In the genomic region with DNA sequence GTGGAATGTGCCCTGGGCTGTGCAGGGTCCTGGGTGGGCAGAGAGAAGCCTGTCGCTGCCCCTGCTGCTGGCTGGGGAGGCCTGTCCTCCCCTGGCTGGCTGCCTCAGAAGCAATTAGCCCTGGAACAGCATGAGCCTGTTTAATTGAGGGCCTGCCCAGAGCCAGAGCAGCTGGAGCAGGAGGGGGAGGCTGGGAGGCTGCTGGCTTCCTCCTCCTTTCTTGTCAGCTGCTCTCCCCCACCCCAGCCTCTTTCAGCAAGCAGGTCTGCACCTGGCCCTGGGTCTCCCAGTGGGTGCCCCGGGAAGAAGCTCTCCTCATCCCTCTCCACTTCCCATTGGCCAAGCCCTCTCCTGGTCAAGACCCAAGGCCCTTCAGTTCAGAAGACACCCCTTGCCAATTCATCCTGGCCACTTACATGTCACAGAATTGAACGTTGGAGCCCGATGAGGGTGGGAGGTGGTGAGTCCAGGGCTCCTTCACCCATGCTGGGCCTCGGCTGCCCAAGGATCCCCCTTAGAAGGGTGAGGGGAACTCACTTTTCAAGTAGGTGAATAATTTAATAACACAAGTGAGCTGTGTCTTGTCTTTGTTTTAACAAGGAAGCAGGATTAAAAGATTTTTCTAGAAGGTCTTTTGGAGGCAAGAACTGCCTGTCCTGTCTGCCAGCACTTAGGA, we compare ENCODE assay signal across 12 cellular contexts. TPM values are rescaled to one million over a fixed set of nuclear protein-coding genes. Genes with fewer than 3 reads are reported as not detected.
DNase-seq lines count a peak whose midpoint lies in the region; ATAC-seq, FAIRE-seq and TF ChIP-seq lines count a peak whose summit lies in the region.
"Had no signal": no experiment of that assay in that cellular context is flagged by ENCODE, and none has a peak within 500 bp of the region (broad histone marks: within the 10 kb centered on the region; RNA-seq: fewer than 3 reads in every experiment).

No MANE protein-coding gene starts in this region.

- peak overlapping the region; percentile 58 for H3K27ac Mint-ChIP-seq in stimulated activated effector memory CD8-positive, alpha-beta T cell treated with anti-CD3 and anti-CD28 coated beads, Interleukin-12 subunit alpha, Interleukin-12 subunit beta, amount 100 ng/mL, for 72 hours
- H3K27ac Mint-ChIP-seq in natural killer cell = no peak overlapping the region

- no peak for FAIRE-seq in D721Med (lab: Jason Lieb, UNC)
- FAIRE-seq: H1 had no signal

- no peak overlapping the region for H3K4me3 Mint-ChIP-seq in stimulated activated effector memory CD8-positive, alpha-beta T cell treated with anti-CD3 and anti-CD28 coated beads, Interleukin-12 subunit alpha, Interleukin-12 subunit beta, amount 100 ng/mL, for 72 hours
- H3K4me3 Mint-ChIP-seq in natural killer cell = no peak overlapping the region

- H3K36me3 Mint-ChIP-seq in stimulated activated effector memory CD8-positive, alpha-beta T cell treated with anti-CD3 and anti-CD28 coated beads, Interleukin-12 subunit alpha, Interleukin-12 subunit beta, amount 100 ng/mL, for 72 hours = peaks cover 44% of the 10 kb centered on the region
- no peaks in the 10 kb centered on the region for H3K36me3 Mint-ChIP-seq in natural killer cell

- ATAC-seq in left cardiac atrium (no peak), natural killer cell (no peak)
- no peak for ATAC-seq in stimulated activated effector memory CD8-positive, alpha-beta T cell treated with anti-CD3 and anti-CD28 coated beads, Interleukin-12 subunit alpha, Interleukin-12 subunit beta, amount 100 ng/mL, for 72 hours

- H3K27me3 Mint-ChIP-seq in natural killer cell (ENCODE audit: low read depth in 2 of 2) = peaks cover 0 to 8% of the 10 kb centered on the region in 2 donors

- no peaks in the 10 kb centered on the region for H3K9me3 Mint-ChIP-seq in stimulated activated effector memory CD8-positive, alpha-beta T cell treated with anti-CD3 and anti-CD28 coated beads, Interleukin-12 subunit alpha, Interleukin-12 subunit beta, amount 100 ng/mL, for 72 hours
- no peaks in the 10 kb centered on the region for H3K9me3 Mint-ChIP-seq in natural killer cell

- no peak for TF ChIP-seq CTCF in natural killer cell (IDR thresholded peaks at IDR 0.05)
- no peak for TF ChIP-seq CTCF in D721Med (IDR thresholded peaks at IDR 0.05; ENCODE audit: insufficient read depth, missing control alignments)

- H3K4me1 Mint-ChIP-seq in stimulated activated effector memory CD8-positive, alpha-beta T cell treated with anti-CD3 and anti-CD28 coated beads, Interleukin-12 subunit alpha, Interleukin-12 subunit beta, amount 100 ng/mL, for 72 hours = peaks cover 30% of the 10 kb centered on the region
- H3K4me1 Mint-ChIP-seq in natural killer cell = peaks cover 0 to 4% of the 10 kb centered on the region in 2 donors

- DNase-seq in NCI-H1436 (lab: John Stamatoyannopoulos, UW) (peak; percentile 79), NCI-H774 (lab: John Stamatoyannopoulos, UW) (peak; percentile 60), left cardiac atrium (peak; percentile 22), NCI-H526 (lab: John Stamatoyannopoulos, UW) (no peak), natural killer cell (no peak), D721Med (ENCODE audit: insufficient read length, low spot score) (no peak)
- peak in 1 of 2 donors; percentile 45 for DNase-seq in stimulated activated effector memory CD8-positive, alpha-beta T cell treated with anti-CD3 and anti-CD28 coated beads, Interleukin-12 subunit alpha, Interleukin-12 subunit beta, amount 100 ng/mL, for 72 hours (ENCODE audit: low spot score in 2 of 2)
- no peak for DNase-seq in activated CD4-positive, CD25-positive, alpha-beta regulatory T cell treated with anti-CD3 and anti-CD28 coated beads, Interleukin-2, amount 50 U/mL, for 72 hours
- DNase-seq: dermis blood vessel endothelial cell had no signal

- intact Hi-C loops in left cardiac atrium (cut with DNase I) (no loop called here), natural killer cell (cut with micrococcal nuclease) (no loop called here)

RNA-seq across cellular contexts. Expression of gene AMPD2, which starts 13.2 kb away (rescaled TPM):
- total RNA-seq in left cardiac atrium = 10 to 100 TPM; 13.1 to 25.8 TPM
- 100 to 1,000 TPM; 200 to 271 (median 243) TPM for total RNA-seq in natural killer cell

RNA-seq across cellular contexts. Expression of gene GNAT2, which starts 13.4 kb away (rescaled TPM):
- total RNA-seq in left cardiac atrium (not detected), natural killer cell (not detected)
- total RNA-seq: dermis blood vessel endothelial cell, H1, RPMI7951, skeletal muscle tissue had no signal

RNA-seq across cellular contexts. Expression of gene GSTM4, which starts 23.1 kb away (rescaled TPM):
- 10 to 100 TPM; 27.5 to 32.5 TPM for total RNA-seq in left cardiac atrium
- total RNA-seq in natural killer cell = 10 to 100 TPM; 20.5 to 48.8 (median 47.1) TPM

RNA-seq across cellular contexts. Expression of gene GSTM2, which starts 35.0 kb away (rescaled TPM):
- total RNA-seq in left cardiac atrium = 10 to 100 TPM; 36.7 to 44.4 TPM
- 100 to 1,000 TPM; 142 to 315 (median 205) TPM for total RNA-seq in natural killer cell

RNA-seq across cellular contexts. Expression of gene GSTM1, which starts 54.8 kb away (rescaled TPM):
- total RNA-seq in left cardiac atrium (not detected), natural killer cell (10 to 100 TPM in 2 of 3 donors, not detected in 1; 31.9 to 34.7 TPM)

Comparison
In these comparisons a context has a peak if more than half of its experiments do, and no peak if none do; other contexts are left out.
1. DNase-seq: peak in NCI-H1436 (single experiment), NCI-H774 (single experiment) and left cardiac atrium (single experiment); none in NCI-H526 (0 of 2), natural killer cell (single experiment), D721Med (single experiment) and activated CD4-positive, CD25-positive, alpha-beta regulatory T cell treated with anti-CD3 and anti-CD28 coated beads, Interleukin-2, amount 50 U/mL, for 72 hours (single experiment).
2. RNA of gene AMPD2, which starts 13.2 kb away (total RNA-seq): 200 to 271 TPM in natural killer cell; 13.1 to 25.8 TPM in left cardiac atrium; every median in the first group is over 4 times any median in the second.